8 cellular contexts compared by ENCODE assay signal in genomic region chr2:45458909-45459563, GRCh38.
DNase-seq lines count a peak whose midpoint lies in the region; ATAC-seq and TF ChIP-seq lines count a peak whose summit lies in the region.

No MANE protein-coding gene starts in this region.

- no peaks in the 10 kb centered on the region for H3K9me3 ChIP-seq in skeletal muscle tissue (ENCODE audit: control insufficient read depth in 3 of 3, low read length in 3 of 3)

- peak; percentile 98 for ATAC-seq in SK-N-SH treated with all-trans-retinoic acid at 6 μM for 48 hours
- peak; percentile 93 for ATAC-seq in Right ventricle myocardium superior (ENCODE audit: poor library complexity)
- ATAC-seq in GM18498 (IDR thresholded peaks at IDR 0.05; ENCODE audit: unreplicated experiment): no peak
- ATAC-seq in HG02885 (IDR thresholded peaks at IDR 0.05; ENCODE audit: poor library complexity, unreplicated experiment): no peak

- DNase-seq in HS-5 (ENCODE audit: low read depth) (peak; percentile 30), Right ventricle myocardium superior (no peak), retina (no peak), superior temporal gyrus (ENCODE audit: extremely low spot score) (no peak)

- intact Hi-C loops in Right ventricle myocardium superior (cut with DNase I): no loop called here

- H3K9ac ChIP-seq in skeletal muscle tissue (ENCODE audit: low read depth in 1 of 3, low read length in 3 of 3): peak overlapping the region in 2 of 3 donors; percentile 25 to 47

- peaks cover 4 to 7% (median 5%) of the 10 kb centered on the region in 3 donors for H3K4me1 ChIP-seq in skeletal muscle tissue (ENCODE audit: control insufficient read depth in 3 of 3, insufficient read depth in 3 of 3, low read length in 3 of 3)

- no peak overlapping the region for H3K27ac ChIP-seq in skeletal muscle tissue (ENCODE audit: low read depth, low read length)

- H3K27me3 ChIP-seq in skeletal muscle tissue (ENCODE audit: control insufficient read depth in 3 of 3, insufficient read depth in 3 of 3, low read length in 3 of 3): no peaks in the 10 kb centered on the region

- no peaks in the 10 kb centered on the region for H3K36me3 ChIP-seq in skeletal muscle tissue (ENCODE audit: control insufficient read depth in 3 of 3, insufficient read depth in 3 of 3, low read length in 3 of 3)

- no peak overlapping the region for H3K4me3 ChIP-seq in skeletal muscle tissue (ENCODE audit: low read length in 3 of 3)

TF ChIP-seq in SK-N-SH treated with all-trans-retinoic acid at 6 μM for 48 hours, 23 proteins besides CTCF, POLR2A, EP300 and RAD21:
- TF ChIP-seq ZNF8 (CRISPR knock-in tag; IDR thresholded peaks at IDR 0.05) (no peak), TCF4 (CRISPR knock-in tag; IDR thresholded peaks at IDR 0.05; ENCODE audit: borderline replicate concordance) (no peak), ZC3H10 (CRISPR knock-in tag; IDR thresholded peaks at IDR 0.05) (no peak), ISL1 (CRISPR knock-in tag; IDR thresholded peaks at IDR 0.05) (0 out of 2 replicates have a peak, but pooled peaks have one; percentile 17)
TF ChIP-seq in SK-N-SH treated with all-trans-retinoic acid at 6 μM for 48 hours: peak in this region for 1.

Comparison
In these comparisons a context has a peak if more than half of its experiments do, and no peak if none do; other contexts are left out.
1. ATAC-seq: peak in SK-N-SH treated with all-trans-retinoic acid at 6 μM for 48 hours (single experiment) and Right ventricle myocardium superior (single experiment); none in GM18498 (single experiment) and HG02885 (single experiment).